17 cellular contexts compared by ENCODE assay signal in the genomic region with DNA sequence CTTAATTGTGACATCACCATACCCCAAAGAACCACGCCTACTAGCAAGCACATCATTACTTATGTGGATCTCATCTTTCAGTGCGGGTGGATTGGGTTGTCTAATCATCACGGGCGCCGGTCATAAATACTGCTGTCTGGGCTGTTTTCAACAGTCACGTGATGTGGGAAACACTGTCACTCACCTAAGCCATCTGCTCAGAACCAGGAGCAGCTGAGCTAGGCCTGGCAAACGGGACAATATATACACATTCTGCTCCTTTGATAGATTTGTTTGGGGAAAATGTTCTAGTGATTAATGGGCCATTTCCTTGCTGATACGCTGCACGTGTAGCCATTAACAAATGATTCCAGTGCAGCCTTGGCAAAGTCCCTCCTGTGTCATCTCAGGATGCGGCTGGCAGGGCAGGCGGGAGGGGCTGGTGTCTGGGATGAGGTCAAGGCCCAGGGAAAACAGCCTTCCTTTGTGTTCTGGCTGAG.
DNase-seq lines count a peak whose midpoint lies in the region; ATAC-seq, FAIRE-seq and TF ChIP-seq lines count a peak whose summit lies in the region.
"Had no signal": no experiment of that assay in that cellular context is flagged by ENCODE, and none has a peak within 500 bp of the region (broad histone marks: within the 10 kb centered on the region; RNA-seq: fewer than 3 reads in every experiment).

No MANE protein-coding gene starts in this region.

- H3K36me3 ChIP-seq in astrocyte (ENCODE audit: insufficient read depth, low read length), result no peaks in the 10 kb centered on the region
- H3K36me3 ChIP-seq in right lobe of liver, result no peaks in the 10 kb centered on the region
- no peaks in the 10 kb centered on the region for H3K36me3 ChIP-seq in neural progenitor cell
- H3K36me3 ChIP-seq in CD8-positive, alpha-beta T cell (ENCODE audit: insufficient read depth, low read length), result no peaks in the 10 kb centered on the region

- peak; percentile 65 for DNase-seq in AG20443 (ENCODE audit: low spot score)
- DNase-seq in NCI-H1694 treated with DMSO at 0.1 percent for 48 hours (lab: John Stamatoyannopoulos, UW), result peak; percentile 96
- peak; percentile 33 for DNase-seq in astrocyte (ENCODE audit: low read depth)
- DNase-seq in right lobe of liver, result peak in 1 of 3 donors; percentile 39
- DNase-seq in neural progenitor cell (ENCODE audit: low spot score), result no peak
- DNase-seq in CD8-positive, alpha-beta T cell, result no peak
- DNase-seq in GM19238 (ENCODE audit: insufficient read length, low spot score), result no peak
- no peak for DNase-seq in NCI-H1092 (lab: John Stamatoyannopoulos, UW)
- DNase-seq: AML-193; aorta; hypothalamus; NCI-H2029 treated with DMSO at 0.1 percent for 48 hours; stimulated activated naive CD4-positive, alpha-beta T cell had no signal

- H2AFZ ChIP-seq in astrocyte (ENCODE audit: low read depth, low read length) (no peak overlapping the region), neural progenitor cell (replicated peaks) (no peak overlapping the region)

- intact Hi-C loops in right lobe of liver (cut with DNase I), result no loop called here
- intact Hi-C loops in CD8-positive, alpha-beta T cell (cut with DNase I, micrococcal nuclease), result no loop called here

- H3K4me3 ChIP-seq in astrocyte (ENCODE audit: insufficient read depth, low read depth, low read length), result no peak overlapping the region
- H3K4me3 ChIP-seq in right lobe of liver, result no peak overlapping the region
- H3K4me3 ChIP-seq in neural progenitor cell, result no peak overlapping the region
- no peak overlapping the region for H3K4me3 ChIP-seq in CD8-positive, alpha-beta T cell (ENCODE audit: low read depth, low read length)

- H3K9me3 ChIP-seq in astrocyte (ENCODE audit: insufficient read depth, low read depth, low read length) (no peaks in the 10 kb centered on the region), right lobe of liver (no peaks in the 10 kb centered on the region), neural progenitor cell (ENCODE audit: low read depth) (no peaks in the 10 kb centered on the region)
- H3K9me3 ChIP-seq in CD8-positive, alpha-beta T cell (ENCODE audit: low read length), result no peaks in the 10 kb centered on the region

- WGBS in right lobe of liver (ENCODE audit: insufficient coverage, low coverage, low lambda C conversion rate, missing lambda C conversion rate), result 72% methylated on average over 9 of the region's 11 CpGs

- no peaks in the 10 kb centered on the region for H3K4me1 ChIP-seq in astrocyte (ENCODE audit: insufficient read depth, low read length)
- H3K4me1 ChIP-seq in right lobe of liver, result no peaks in the 10 kb centered on the region
- H3K4me1 ChIP-seq in neural progenitor cell, result no peaks in the 10 kb centered on the region
- H3K4me1 ChIP-seq in CD8-positive, alpha-beta T cell (ENCODE audit: insufficient read depth, low read length), result no peaks in the 10 kb centered on the region

- H3K4me2 ChIP-seq in astrocyte (ENCODE audit: low read length) (no peak overlapping the region), neural progenitor cell (no peak overlapping the region)

- TF ChIP-seq POLR2A in right lobe of liver (IDR thresholded peaks at IDR 0.05), result no peak

- H3K4me1 Mint-ChIP-seq in astrocyte (ENCODE audit: low read depth, unreplicated experiment), result peaks cover 5% of the 10 kb centered on the region
- H3K4me1 Mint-ChIP-seq in neural progenitor cell, result peaks cover 13% of the 10 kb centered on the region
- H3K4me1 Mint-ChIP-seq in CD8-positive, alpha-beta T cell (ENCODE audit: low read depth), result no peaks in the 10 kb centered on the region
- H3K4me1 Mint-ChIP-seq: IgD-negative memory B cell had no signal

- H3K36me3 Mint-ChIP-seq in astrocyte (ENCODE audit: low read depth, unreplicated experiment) (peaks cover 2% of the 10 kb centered on the region), neural progenitor cell (no peaks in the 10 kb centered on the region)
- no peaks in the 10 kb centered on the region for H3K36me3 Mint-ChIP-seq in CD8-positive, alpha-beta T cell

- H3K27me3 Mint-ChIP-seq in astrocyte (ENCODE audit: low read depth, unreplicated experiment), result peaks cover 26% of the 10 kb centered on the region
- peaks cover 6% of the 10 kb centered on the region for H3K27me3 Mint-ChIP-seq in neural progenitor cell (ENCODE audit: insufficient read depth, low read depth)
- no peaks in the 10 kb centered on the region for H3K27me3 Mint-ChIP-seq in CD8-positive, alpha-beta T cell (ENCODE audit: low read depth)

- H4K20me1 ChIP-seq in astrocyte (ENCODE audit: insufficient read depth, low read length), result no peaks in the 10 kb centered on the region
- H4K20me1 ChIP-seq in neural progenitor cell (ENCODE audit: low read depth), result no peaks in the 10 kb centered on the region

- H3K4me3 Mint-ChIP-seq in astrocyte (ENCODE audit: unreplicated experiment), result no peak overlapping the region
- no peak overlapping the region for H3K4me3 Mint-ChIP-seq in neural progenitor cell
- no peak overlapping the region for H3K4me3 Mint-ChIP-seq in CD8-positive, alpha-beta T cell
- H3K4me3 Mint-ChIP-seq: IgD-negative memory B cell had no signal

- no peak for FAIRE-seq in astrocyte (lab: Jason Lieb, UNC)
- FAIRE-seq: GM18507 had no signal

- CTCF ChIA-PET in CD8-positive, alpha-beta T cell (lab: Charles Lee), result no interaction called here

- no peaks in the 10 kb centered on the region for H3F3A ChIP-seq in neural progenitor cell (ENCODE audit: low read depth)

- no peak overlapping the region for H3K27ac ChIP-seq in astrocyte (ENCODE audit: low read depth, low read length)
- H3K27ac ChIP-seq in right lobe of liver, result no peak overlapping the region
- no peak overlapping the region for H3K27ac ChIP-seq in neural progenitor cell
- H3K27ac ChIP-seq in CD8-positive, alpha-beta T cell (ENCODE audit: low read depth, low read length), result no peak overlapping the region
- H3K27ac ChIP-seq: VCaP had no signal

- H3K27me3 ChIP-seq in astrocyte (ENCODE audit: insufficient read depth, low read length), result peaks cover under 1% of the 10 kb centered on the region
- no peaks in the 10 kb centered on the region for H3K27me3 ChIP-seq in right lobe of liver
- H3K27me3 ChIP-seq in neural progenitor cell, result no peaks in the 10 kb centered on the region
- H3K27me3 ChIP-seq in CD8-positive, alpha-beta T cell (ENCODE audit: insufficient read depth, low read length), result no peaks in the 10 kb centered on the region

- H3K9me3 Mint-ChIP-seq in astrocyte (ENCODE audit: unreplicated experiment) (peaks cover 1% of the 10 kb centered on the region), neural progenitor cell (no peaks in the 10 kb centered on the region)
- no peaks in the 10 kb centered on the region for H3K9me3 Mint-ChIP-seq in CD8-positive, alpha-beta T cell
- H3K9me3 Mint-ChIP-seq: IgD-negative memory B cell had no signal

- no peaks in the 10 kb centered on the region for H3K79me2 ChIP-seq in astrocyte (ENCODE audit: insufficient read depth, low read length)
- no peaks in the 10 kb centered on the region for H3K79me2 ChIP-seq in neural progenitor cell (ENCODE audit: low read depth)

- TF ChIP-seq CTCF in astrocyte (IDR thresholded peaks at IDR 0.05; ENCODE audit: insufficient read depth, low read depth, low read length) (no peak), right lobe of liver (IDR thresholded peaks at IDR 0.05) (no peak), neural progenitor cell (IDR thresholded peaks at IDR 0.05) (no peak)
- TF ChIP-seq CTCF in CD8-positive, alpha-beta T cell (IDR thresholded peaks at IDR 0.05), result no peak

- peak; percentile 35 to 59 (median 48) for ATAC-seq in right lobe of liver
- ATAC-seq in CD8-positive, alpha-beta T cell, result no peak
- ATAC-seq: Right ventricle myocardium inferior had no signal

- no peak overlapping the region for H3K27ac Mint-ChIP-seq in astrocyte (ENCODE audit: unreplicated experiment)
- no peak overlapping the region for H3K27ac Mint-ChIP-seq in neural progenitor cell
- H3K27ac Mint-ChIP-seq in CD8-positive, alpha-beta T cell, result no peak overlapping the region
- H3K27ac Mint-ChIP-seq: IgD-negative memory B cell had no signal

- POLR2A ChIA-PET in CD8-positive, alpha-beta T cell (lab: Charles Lee), result no interaction called here

- no peak overlapping the region for H3K9ac ChIP-seq in astrocyte (ENCODE audit: low read length)
- H3K9ac ChIP-seq in neural progenitor cell, result no peak overlapping the region

Comparison
In these comparisons a context has a peak if more than half of its experiments do, and no peak if none do; other contexts are left out.
1. DNase-seq: peak in AG20443 (single experiment), NCI-H1694 treated with DMSO at 0.1 percent for 48 hours (single experiment) and astrocyte (single experiment); none in neural progenitor cell (single experiment), CD8-positive, alpha-beta T cell (0 of 7), GM19238 (single experiment) and NCI-H1092 (single experiment).